ENCODE assay signal across 11 cellular contexts in the genomic region with DNA sequence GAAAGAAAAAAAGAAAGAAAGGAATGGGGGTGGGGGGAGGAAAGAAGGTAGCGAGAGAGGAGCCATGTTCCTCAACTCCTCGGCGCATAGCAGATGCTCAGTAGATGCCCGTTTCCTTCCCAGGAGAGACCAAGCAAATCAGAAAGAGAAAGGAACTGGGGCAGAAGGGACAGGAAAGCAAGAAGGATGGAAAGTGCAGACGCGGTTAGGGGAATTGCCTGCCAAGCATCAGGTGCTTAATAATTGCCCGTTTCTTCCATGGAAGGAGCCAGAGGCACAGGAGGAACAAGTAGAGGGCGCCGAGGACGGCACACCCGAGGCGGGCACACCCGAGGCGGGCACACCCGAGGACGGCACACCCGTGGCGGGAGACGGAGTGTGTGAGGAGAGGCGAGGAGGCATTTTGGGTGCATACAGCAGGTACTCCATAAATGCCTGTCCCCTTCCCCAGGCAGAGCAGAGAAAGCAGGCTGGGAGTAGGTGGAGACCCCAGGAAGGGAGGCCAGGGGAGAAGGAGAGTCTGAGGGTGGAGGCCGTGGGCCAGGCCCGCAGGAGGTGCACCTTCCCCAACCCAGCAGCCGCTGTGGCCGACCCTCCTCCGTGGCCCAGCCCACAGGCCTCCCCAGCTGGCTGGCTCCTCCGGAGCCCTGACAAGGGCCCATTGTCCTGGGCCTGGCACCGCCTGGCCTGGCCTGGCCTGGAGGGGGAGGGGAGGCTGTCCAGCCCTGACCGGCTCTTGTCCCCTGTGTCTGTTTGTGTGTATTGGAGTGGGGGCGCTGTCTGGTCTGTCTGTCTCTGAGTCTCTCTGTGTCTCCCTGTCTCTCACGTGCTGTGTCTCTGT. TPM values are rescaled to one million over a fixed set of nuclear protein-coding genes. Genes with fewer than 3 reads are reported as not detected.
DNase-seq lines count a peak whose midpoint lies in the region; ATAC-seq and TF ChIP-seq lines count a peak whose summit lies in the region.
"Had no signal": no experiment of that assay in that cellular context is flagged by ENCODE, and none has a peak within 500 bp of the region (broad histone marks: within the 10 kb centered on the region; RNA-seq: fewer than 3 reads in every experiment).

No MANE protein-coding gene starts in this region.

- POLR2A ChIA-PET in Panc1 (lab: Charles Lee) = no interaction called here

- H3K4me1 ChIP-seq in Panc1 (ENCODE audit: control insufficient read depth, insufficient read depth, low read length) (peaks cover 6% of the 10 kb centered on the region), mesodermal cell (ENCODE audit: control insufficient read depth, insufficient read depth, low read length, poor library complexity, severe bottlenecking) (peaks cover 5% of the 10 kb centered on the region)
- H3K4me1 ChIP-seq: uterus had no signal

- CTCF ChIA-PET in Panc1 (lab: Charles Lee) = no interaction called here

- intact Hi-C loops in Panc1 (cut with micrococcal nuclease; ENCODE audit: unreplicated experiment) (no loop called here), left colon (cut with DNase I, micrococcal nuclease) (no loop called here)

- no peak overlapping the region for H3K4me3 ChIP-seq in Panc1 (ENCODE audit: low read depth in 2 of 2, low read length in 2 of 2)
- no peak overlapping the region for H3K4me3 ChIP-seq in mesodermal cell (ENCODE audit: extremely low read depth, insufficient read depth, low read length, poor library complexity, severe bottlenecking)
- H3K4me3 ChIP-seq: uterus had no signal

- in situ Hi-C loops in Panc1 (cut with HindIII; ENCODE audit: low pct_unique_long_range_greater_than_20kb, low sequenced_read_pairs) = no loop called here

- DNase-seq in Panc1 (ENCODE audit: low read depth, low spot score) (no peak), foreskin melanocyte (peak; percentile 68), superior temporal gyrus (ENCODE audit: extremely low spot score) (peak; percentile 95), left colon (no peak), H4 (ENCODE audit: low spot score) (no peak), dermis blood vessel endothelial cell (no peak)
- DNase-seq: activated T-cell treated with anti-CD3 and anti-CD28 coated beads, Interleukin-2, amount 50 U/mL, for 72 hours had no signal

- H3K27ac ChIP-seq in Panc1 (ENCODE audit: low read length) (no peak overlapping the region), mesodermal cell (ENCODE audit: low read depth, low read length, severe bottlenecking) (peak overlapping the region; percentile 26)
- H3K27ac ChIP-seq: neutrophil, uterus had no signal

- WGBS in mesodermal cell (ENCODE audit: insufficient coverage in 2 of 2), 2 experiments = 62 to 81% methylated on average over 15 to 16 of the region's 30 CpGs

- H3K27me3 ChIP-seq in Panc1 (ENCODE audit: control insufficient read depth, insufficient read depth, low read length) = no peaks in the 10 kb centered on the region
- H3K27me3 ChIP-seq: neutrophil, uterus had no signal

- TF ChIP-seq CTCF in Panc1 (IDR thresholded peaks at IDR 0.05) = no peak

- H3K9me3 ChIP-seq in Panc1 (ENCODE audit: control insufficient read depth, insufficient read depth, low read depth, low read length) (no peaks in the 10 kb centered on the region), mesodermal cell (ENCODE audit: control insufficient read depth, low read length) (no peaks in the 10 kb centered on the region)
- H3K9me3 ChIP-seq: neutrophil, uterus had no signal

- H3K36me3 ChIP-seq in Panc1 (ENCODE audit: control insufficient read depth, insufficient read depth, low read length) (no peaks in the 10 kb centered on the region), mesodermal cell (ENCODE audit: control insufficient read depth, insufficient read depth, low read length) (no peaks in the 10 kb centered on the region)
- H3K36me3 ChIP-seq: neutrophil, uterus had no signal

- no TSS peak for BruUV-seq in Panc1 (replicated peaks; lab: Mats Ljungman, UMichigan)

- peak; percentile 72 for ATAC-seq in Panc1
- no peak for ATAC-seq in left colon
- no peak for ATAC-seq in HG03565 (IDR thresholded peaks at IDR 0.05; ENCODE audit: unreplicated experiment)
- ATAC-seq: activated T-cell treated with anti-CD3 and anti-CD28 coated beads, Interleukin-2, amount 50 U/mL, for 72 hours had no signal

RNA-seq across cellular contexts. Expression of gene JOSD2, which starts 14.6 kb away (rescaled TPM):
- total RNA-seq in Panc1 (2021; ENCODE audit: unreplicated experiment) (51.8 TPM), left colon (10 to 100 TPM; 32.7 to 35.6 TPM), dermis blood vessel endothelial cell (18.0 and 18.2 TPM in 2 replicates)
- 96.9 TPM for polyA plus RNA-seq in Panc1 (2012; ENCODE audit: insufficient read length)
- polyA plus RNA-seq in mesodermal cell (2013, experiment 1 of 2) = 17.1 TPM
- 11.3 TPM for polyA plus RNA-seq in mesodermal cell (2013, experiment 2 of 2)
- 28.7 and 60.6 TPM in 2 replicates for total RNA-seq in H4 (2014; rRNA removed; shearing (Covaris generic))

RNA-seq across cellular contexts. Expression of gene ASPDH, which starts 17.3 kb away (rescaled TPM):
- total RNA-seq in Panc1 (2021; ENCODE audit: unreplicated experiment) (not detected), left colon (not detected), dermis blood vessel endothelial cell (not detected in 2 replicates)
- polyA plus RNA-seq in Panc1 (2012; ENCODE audit: insufficient read length) = 0.80 TPM
- polyA plus RNA-seq in mesodermal cell (2013, experiment 1 of 2) = not detected
- not detected for polyA plus RNA-seq in mesodermal cell (2013, experiment 2 of 2)
- not detected in 2 replicates for total RNA-seq in H4 (2014; rRNA removed; shearing (Covaris generic))
- total RNA-seq: activated T-cell treated with anti-CD3 and anti-CD28 coated beads, Interleukin-2, amount 50 U/mL, for 72 hours; uterus had no signal

RNA-seq across cellular contexts. Expression of gene GARIN5A, which starts 19.8 kb away (rescaled TPM):
- total RNA-seq in Panc1 (2021; ENCODE audit: unreplicated experiment) = 2.0 TPM
- polyA plus RNA-seq in Panc1 (2012; ENCODE audit: insufficient read length) = 3.5 TPM
- 1.7 TPM for polyA plus RNA-seq in mesodermal cell (2013, experiment 1 of 2)
- polyA plus RNA-seq in mesodermal cell (2013, experiment 2 of 2) = 1.5 TPM
- total RNA-seq in left colon = 1 to 10 TPM; 1.5 to 3.1 TPM
- 2.9 and 8.6 TPM in 2 replicates for total RNA-seq in H4 (2014; rRNA removed; shearing (Covaris generic))
- 0.05 and 0.17 TPM in 2 replicates for total RNA-seq in dermis blood vessel endothelial cell

RNA-seq across cellular contexts. Expression of gene EMC10, which starts 20.1 kb away (rescaled TPM):
- total RNA-seq in Panc1 (2021; ENCODE audit: unreplicated experiment) = 66.7 TPM
- 83.1 TPM for polyA plus RNA-seq in Panc1 (2012; ENCODE audit: insufficient read length)
- polyA plus RNA-seq in mesodermal cell (2013, experiment 1 of 2) = 81.7 TPM
- 63.6 TPM for polyA plus RNA-seq in mesodermal cell (2013, experiment 2 of 2)
- total RNA-seq in left colon = 100 to 1,000 TPM; 125 to 132 TPM
- total RNA-seq in H4 (2014; rRNA removed; shearing (Covaris generic)) = 94.2 and 144 TPM in 2 replicates
- 63.0 and 77.3 TPM in 2 replicates for total RNA-seq in dermis blood vessel endothelial cell

Comparison
In these comparisons a context has a peak if more than half of its experiments do, and no peak if none do; other contexts are left out.
1. DNase-seq: peak in foreskin melanocyte (single experiment) and superior temporal gyrus (single experiment); none in Panc1 (single experiment), left colon (0 of 2), H4 (single experiment) and dermis blood vessel endothelial cell (single experiment).